ENCODE assay signal across 23 cellular contexts in the genomic region with DNA sequence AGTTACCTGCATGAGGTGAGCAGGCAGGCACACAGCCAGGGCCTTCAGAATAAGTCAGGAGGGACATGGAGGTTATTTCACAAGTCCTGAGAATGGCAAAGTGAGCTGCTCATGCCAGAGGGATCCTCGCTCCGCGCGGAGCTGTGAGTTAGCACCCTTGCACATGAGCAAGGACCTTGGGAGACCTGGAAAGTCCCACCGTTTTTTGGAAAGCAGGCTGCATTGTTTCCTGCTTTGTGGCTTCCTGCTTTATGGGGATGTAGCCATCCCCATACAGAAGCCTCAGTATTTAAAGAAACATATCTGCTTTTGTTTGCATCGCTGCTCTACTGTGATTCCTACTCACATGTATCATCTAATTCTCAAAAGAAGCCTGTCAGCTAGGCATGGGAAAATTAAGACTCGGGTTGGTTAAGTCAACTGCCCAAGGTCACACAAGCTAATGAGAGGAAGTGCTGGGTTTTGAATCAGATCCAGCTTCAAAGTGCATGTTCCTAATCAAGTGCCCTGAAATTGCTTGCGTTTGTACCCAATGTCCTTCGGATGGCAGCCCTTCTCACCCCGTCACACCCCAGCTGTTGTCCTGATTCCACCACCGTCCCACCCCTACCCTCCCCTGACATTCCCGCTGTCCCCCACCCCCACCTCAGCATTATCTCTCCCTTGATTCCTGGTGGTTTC.
DNase-seq lines count a peak whose midpoint lies in the region; ATAC-seq and TF ChIP-seq lines count a peak whose summit lies in the region.
"Had no signal": no experiment of that assay in that cellular context is flagged by ENCODE, and none has a peak within 500 bp of the region (broad histone marks: within the 10 kb centered on the region; RNA-seq: fewer than 3 reads in every experiment).

No MANE protein-coding gene starts in this region.

- ATAC-seq in activated naive CD8-positive, alpha-beta T cell treated with anti-CD3 and anti-CD28 coated beads, Interleukin-2, amount 10 ng/mL, durations not matched to agents 7 days and 5 days (ENCODE audit: low read depth), result no peak
- ATAC-seq in stimulated activated effector memory CD8-positive, alpha-beta T cell treated with anti-CD3 and anti-CD28 coated beads, Interleukin-12 subunit alpha, Interleukin-12 subunit beta, amount 100 ng/mL, for 72 hours, result no peak
- no peak for ATAC-seq in HG03342 (IDR thresholded peaks at IDR 0.05; ENCODE audit: unreplicated experiment)
- ATAC-seq: activated CD4-positive, CD25-positive, alpha-beta regulatory T cell treated with anti-CD3 and anti-CD28 coated beads, Interleukin-2, amount 50 U/mL, for 24 hours; Panc1 had no signal

- H3K4me3 ChIP-seq in OCI-LY7 (ENCODE audit: low read depth, low read length, poor library complexity, severe bottlenecking), result no peak overlapping the region
- H3K4me3 ChIP-seq: dorsolateral prefrontal cortex, left ventricle myocardium inferior, stomach, transverse colon had no signal

- DNase-seq in activated naive CD8-positive, alpha-beta T cell treated with anti-CD3 and anti-CD28 coated beads, Interleukin-2, amount 10 ng/mL, durations not matched to agents 7 days and 5 days, result no peak
- DNase-seq in activated naive CD8-positive, alpha-beta T cell treated with anti-CD3 and anti-CD28 coated beads for 36 hours, result no peak
- DNase-seq in OCI-LY7 (ENCODE audit: low spot score) (peak; percentile 4), iris pigment epithelial cell (ENCODE audit: low read depth) (peak; percentile 45), GOT3 (lab: John Stamatoyannopoulos, UW) (no peak), germinal center (ENCODE audit: low spot score) (no peak)
- no peak for DNase-seq in stimulated activated effector memory CD8-positive, alpha-beta T cell treated with anti-CD3 and anti-CD28 coated beads, Interleukin-12 subunit alpha, Interleukin-12 subunit beta, amount 100 ng/mL, for 72 hours (ENCODE audit: low spot score in 2 of 2)
- DNase-seq: activated CD4-positive, alpha-beta memory T cell treated with anti-CD3 and anti-CD28 coated beads, Interleukin-2, amount 10 ng/mL, durations not matched to agents 7 days and 5 days; activated naive CD4-positive, alpha-beta T cell; caudate nucleus; dorsolateral prefrontal cortex; left ventricle myocardium inferior; NCI-H1105; NCI-H2029; NCI-H226; SK-N-SH; stimulated activated CD4-positive, alpha-beta T cell treated with anti-CD3 and anti-CD28 coated beads, Interleukin-4, amount 100 ng/mL, for 1 hour; stomach; transverse colon had no signal

- H3K36me3 ChIP-seq in OCI-LY7 (ENCODE audit: insufficient read depth, low read length), result peaks cover 55% of the 10 kb centered on the region
- H3K36me3 ChIP-seq: left ventricle myocardium inferior had no signal

- H3K27ac Mint-ChIP-seq in activated naive CD8-positive, alpha-beta T cell treated with anti-CD3 and anti-CD28 coated beads, Interleukin-2, amount 10 ng/mL, durations not matched to agents 7 days and 5 days, result peak overlapping the region; percentile 17
- H3K27ac Mint-ChIP-seq in activated naive CD8-positive, alpha-beta T cell treated with anti-CD3 and anti-CD28 coated beads for 36 hours, result no peak overlapping the region
- peak overlapping the region; percentile 71 for H3K27ac Mint-ChIP-seq in stimulated activated effector memory CD8-positive, alpha-beta T cell treated with anti-CD3 and anti-CD28 coated beads, Interleukin-12 subunit alpha, Interleukin-12 subunit beta, amount 100 ng/mL, for 72 hours
- H3K27ac Mint-ChIP-seq: activated CD4-positive, alpha-beta memory T cell treated with anti-CD3 and anti-CD28 coated beads, Interleukin-2, amount 10 ng/mL, durations not matched to agents 7 days and 5 days had no signal

- H3K4me1 Mint-ChIP-seq in activated naive CD8-positive, alpha-beta T cell treated with anti-CD3 and anti-CD28 coated beads, Interleukin-2, amount 10 ng/mL, durations not matched to agents 7 days and 5 days, result peaks cover 11% of the 10 kb centered on the region
- no peaks in the 10 kb centered on the region for H3K4me1 Mint-ChIP-seq in activated naive CD8-positive, alpha-beta T cell treated with anti-CD3 and anti-CD28 coated beads for 36 hours
- no peaks in the 10 kb centered on the region for H3K4me1 Mint-ChIP-seq in stimulated activated effector memory CD8-positive, alpha-beta T cell treated with anti-CD3 and anti-CD28 coated beads, Interleukin-12 subunit alpha, Interleukin-12 subunit beta, amount 100 ng/mL, for 72 hours

- no TSS peak for BruUV-seq in OCI-LY7 (replicated peaks; lab: Mats Ljungman, UMichigan)

- H3K79me2 ChIP-seq in OCI-LY7 (ENCODE audit: insufficient read depth, low read depth, low read length), result no peaks in the 10 kb centered on the region

- H3K4me1 ChIP-seq in OCI-LY7 (ENCODE audit: insufficient read depth, low read length, poor library complexity, severe bottlenecking), result peaks cover 6% of the 10 kb centered on the region
- H3K4me1 ChIP-seq: stomach, transverse colon had no signal

- no peaks in the 10 kb centered on the region for H3K27me3 Mint-ChIP-seq in activated naive CD8-positive, alpha-beta T cell treated with anti-CD3 and anti-CD28 coated beads, Interleukin-2, amount 10 ng/mL, durations not matched to agents 7 days and 5 days
- H3K27me3 Mint-ChIP-seq in activated naive CD8-positive, alpha-beta T cell treated with anti-CD3 and anti-CD28 coated beads for 36 hours, result no peaks in the 10 kb centered on the region
- H3K27me3 Mint-ChIP-seq: activated CD4-positive, alpha-beta memory T cell treated with anti-CD3 and anti-CD28 coated beads, Interleukin-2, amount 10 ng/mL, durations not matched to agents 7 days and 5 days had no signal

- H2AFZ ChIP-seq in OCI-LY7 (ENCODE audit: low read length), result no peak overlapping the region

- intact Hi-C loops in OCI-LY7 (cut with micrococcal nuclease; ENCODE audit: unreplicated experiment), result no loop called here

- CTCF ChIA-PET in OCI-LY7 (lab: Charles Lee; ENCODE audit: unreplicated experiment), result no interaction called here

- no peaks in the 10 kb centered on the region for H4K20me1 ChIP-seq in OCI-LY7 (ENCODE audit: insufficient read depth, low read length)

- H3K9me2 ChIP-seq in OCI-LY7 (ENCODE audit: insufficient read depth, low read length), result no peaks in the 10 kb centered on the region
- H3K9me2 ChIP-seq: SK-N-SH had no signal

- no peaks in the 10 kb centered on the region for H3K9me3 ChIP-seq in OCI-LY7 (ENCODE audit: low read length)
- H3K9me3 ChIP-seq: left ventricle myocardium inferior, SK-N-SH, stomach, transverse colon had no signal

- no peak overlapping the region for H3K4me3 Mint-ChIP-seq in activated naive CD8-positive, alpha-beta T cell treated with anti-CD3 and anti-CD28 coated beads, Interleukin-2, amount 10 ng/mL, durations not matched to agents 7 days and 5 days
- no peak overlapping the region for H3K4me3 Mint-ChIP-seq in activated naive CD8-positive, alpha-beta T cell treated with anti-CD3 and anti-CD28 coated beads for 36 hours
- H3K4me3 Mint-ChIP-seq in stimulated activated effector memory CD8-positive, alpha-beta T cell treated with anti-CD3 and anti-CD28 coated beads, Interleukin-12 subunit alpha, Interleukin-12 subunit beta, amount 100 ng/mL, for 72 hours, result no peak overlapping the region
- H3K4me3 Mint-ChIP-seq: activated CD4-positive, alpha-beta memory T cell treated with anti-CD3 and anti-CD28 coated beads, Interleukin-2, amount 10 ng/mL, durations not matched to agents 7 days and 5 days; CD14-positive monocyte had no signal

- H3K4me2 ChIP-seq in OCI-LY7 (ENCODE audit: low read length), result no peak overlapping the region
- H3K4me2 ChIP-seq: SK-N-SH had no signal

- no peak for TF ChIP-seq CTCF in OCI-LY7 (conservative IDR thresholded peaks at IDR 0.05; ENCODE audit: low read length)

- POLR2A ChIA-PET in activated naive CD8-positive, alpha-beta T cell treated with anti-CD3 and anti-CD28 coated beads, Interleukin-2, amount 10 ng/mL, durations not matched to agents 7 days and 5 days (lab: Charles Lee), result no interaction called here
- POLR2A ChIA-PET in OCI-LY7 (lab: Charles Lee), result no interaction called here

- H3K27ac ChIP-seq in OCI-LY7 (ENCODE audit: low read depth, low read length, poor library complexity, severe bottlenecking), result no peak overlapping the region
- H3K27ac ChIP-seq: dorsolateral prefrontal cortex, left ventricle myocardium inferior, stomach, transverse colon had no signal

- H3K36me3 Mint-ChIP-seq in activated naive CD8-positive, alpha-beta T cell treated with anti-CD3 and anti-CD28 coated beads, Interleukin-2, amount 10 ng/mL, durations not matched to agents 7 days and 5 days, result peaks cover 11% of the 10 kb centered on the region
- peaks cover 14% of the 10 kb centered on the region for H3K36me3 Mint-ChIP-seq in activated naive CD8-positive, alpha-beta T cell treated with anti-CD3 and anti-CD28 coated beads for 36 hours
- peaks cover 57% of the 10 kb centered on the region for H3K36me3 Mint-ChIP-seq in stimulated activated effector memory CD8-positive, alpha-beta T cell treated with anti-CD3 and anti-CD28 coated beads, Interleukin-12 subunit alpha, Interleukin-12 subunit beta, amount 100 ng/mL, for 72 hours

- no peaks in the 10 kb centered on the region for H3K9me3 Mint-ChIP-seq in activated naive CD8-positive, alpha-beta T cell treated with anti-CD3 and anti-CD28 coated beads, Interleukin-2, amount 10 ng/mL, durations not matched to agents 7 days and 5 days
- no peaks in the 10 kb centered on the region for H3K9me3 Mint-ChIP-seq in activated naive CD8-positive, alpha-beta T cell treated with anti-CD3 and anti-CD28 coated beads for 36 hours
- H3K9me3 Mint-ChIP-seq in stimulated activated effector memory CD8-positive, alpha-beta T cell treated with anti-CD3 and anti-CD28 coated beads, Interleukin-12 subunit alpha, Interleukin-12 subunit beta, amount 100 ng/mL, for 72 hours, result no peaks in the 10 kb centered on the region
- H3K9me3 Mint-ChIP-seq: activated CD4-positive, alpha-beta memory T cell treated with anti-CD3 and anti-CD28 coated beads, Interleukin-2, amount 10 ng/mL, durations not matched to agents 7 days and 5 days; CD14-positive monocyte had no signal

Comparison
In these comparisons a context has a peak if more than half of its experiments do, and no peak if none do; other contexts are left out.
1. DNase-seq: peak in OCI-LY7 (single experiment) and iris pigment epithelial cell (single experiment); none in activated naive CD8-positive, alpha-beta T cell treated with anti-CD3 and anti-CD28 coated beads, Interleukin-2, amount 10 ng/mL, durations not matched to agents 7 days and 5 days (single experiment), activated naive CD8-positive, alpha-beta T cell treated with anti-CD3 and anti-CD28 coated beads for 36 hours (single experiment), stimulated activated effector memory CD8-positive, alpha-beta T cell treated with anti-CD3 and anti-CD28 coated beads, Interleukin-12 subunit alpha, Interleukin-12 subunit beta, amount 100 ng/mL, for 72 hours (0 of 2), GOT3 (single experiment) and germinal center (single experiment).